In the genomic region with DNA sequence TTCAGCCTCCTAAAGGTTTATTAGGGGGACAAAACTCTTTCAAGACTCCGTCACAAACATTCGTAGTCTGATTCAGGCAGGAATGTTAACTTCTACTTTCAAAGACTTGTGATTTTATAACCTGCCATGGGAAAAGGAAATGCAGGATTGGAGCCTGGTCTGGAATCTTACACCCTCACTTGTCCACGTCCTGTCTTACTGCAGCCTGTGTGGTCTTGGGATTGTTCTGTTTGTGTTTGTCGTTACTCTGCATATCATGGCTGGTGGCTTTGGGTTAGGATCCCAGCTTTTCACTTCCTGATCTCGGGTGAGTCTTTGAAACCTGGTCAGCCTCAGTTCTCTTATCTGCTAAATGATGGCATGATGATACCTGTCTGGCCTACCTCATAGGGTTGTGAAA, we compare ENCODE assay signal across 1 cellular context.
TF ChIP-seq lines count a peak whose summit lies in the region.

No MANE protein-coding gene starts in this region.

TF ChIP-seq in endothelial cell of umbilical vein, 7 proteins besides CTCF, POLR2A, EP300 and RAD21 (continued from another document):
- TF ChIP-seq, protein P1, sequence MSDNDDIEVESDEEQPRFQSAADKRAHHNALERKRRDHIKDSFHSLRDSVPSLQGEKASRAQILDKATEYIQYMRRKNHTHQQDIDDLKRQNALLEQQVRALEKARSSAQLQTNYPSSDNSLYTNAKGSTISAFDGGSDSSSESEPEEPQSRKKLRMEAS (IDR thresholded peaks at IDR 0.05; ENCODE audit: insufficient read depth, insufficient read length): no peak
- no peak for TF ChIP-seq GATA2 (IDR thresholded peaks at IDR 0.05; ENCODE audit: insufficient read depth, insufficient read length, low read depth, low read length)
- no peak for TF ChIP-seq POLR2AphosphoS5 (IDR thresholded peaks at IDR 0.05; ENCODE audit: insufficient read depth, low read depth, low read length)
- TF ChIP-seq MYC (IDR thresholded peaks at IDR 0.05; ENCODE audit: low read depth, low read length): no peak
